Comparison of ENCODE assay signal across 11 cellular contexts in genomic region chr10:58576736-58577366, GRCh38.
DNase-seq lines count a peak whose midpoint lies in the region; ATAC-seq and TF ChIP-seq lines count a peak whose summit lies in the region.
"Had no signal": no experiment of that assay in that cellular context is flagged by ENCODE, and none has a peak within 500 bp of the region (broad histone marks: within the 10 kb centered on the region; RNA-seq: fewer than 3 reads in every experiment).

No MANE protein-coding gene starts in this region.

- H3K27ac ChIP-seq in mammary epithelial cell (ENCODE audit: insufficient read depth, low read depth, low read length) = no peak overlapping the region
- H3K27ac ChIP-seq in caudate nucleus (ENCODE audit: low read depth, low read length) = peak overlapping the region; percentile 9
- peak overlapping the region; percentile 49 to 62 for H3K27ac ChIP-seq in uterus

- no peaks in the 10 kb centered on the region for H3K27me3 ChIP-seq in mammary epithelial cell (ENCODE audit: insufficient read depth, low read length)
- no peaks in the 10 kb centered on the region for H3K27me3 ChIP-seq in uterus

- no peak for TF ChIP-seq CTCF in MCF 10A (IDR thresholded peaks at IDR 0.05; ENCODE audit: unreplicated experiment)
- TF ChIP-seq CTCF in mammary epithelial cell (conservative IDR thresholded peaks at IDR 0.05 in 1 of 2, IDR thresholded peaks at IDR 0.05 in 1 of 2; ENCODE audit: extremely low read depth in 1 of 2, insufficient read depth in 1 of 2, low read depth in 1 of 2, low read length in 2 of 2) = no peak
- no peak for TF ChIP-seq CTCF in mesothelial cell of epicardium (IDR thresholded peaks at IDR 0.05; ENCODE audit: unreplicated experiment)
- TF ChIP-seq CTCF in uterus (IDR thresholded peaks at IDR 0.05) = no peak

- H3K4me3 ChIP-seq in mammary epithelial cell (replicated peaks in 1 of 3; ENCODE audit: insufficient read depth in 1 of 3, low read depth in 2 of 3, low read length in 3 of 3) (no peak overlapping the region), uterus (no peak overlapping the region)
- H3K4me3 ChIP-seq: K562 had no signal

- H3K27ac Mint-ChIP-seq in MCF 10A (ENCODE audit: low read depth, unreplicated experiment) = peak overlapping the region; percentile 73
- peak overlapping the region; percentile 75 for H3K27ac Mint-ChIP-seq in mesothelial cell of epicardium

- no peaks in the 10 kb centered on the region for H3K4me1 ChIP-seq in mammary epithelial cell (ENCODE audit: insufficient read depth, low read length)
- no peaks in the 10 kb centered on the region for H3K4me1 ChIP-seq in uterus

- peaks cover 34% of the 10 kb centered on the region for H3K4me1 Mint-ChIP-seq in MCF 10A (ENCODE audit: insufficient read depth, unreplicated experiment)
- H3K4me1 Mint-ChIP-seq in mesothelial cell of epicardium = peaks cover 40% of the 10 kb centered on the region

- H4K20me1 ChIP-seq in mammary epithelial cell (ENCODE audit: insufficient read depth, low read length) = no peaks in the 10 kb centered on the region

- ATAC-seq in GM18505 (IDR thresholded peaks at IDR 0.05; ENCODE audit: unreplicated experiment) (no peak), HG02798 (IDR thresholded peaks at IDR 0.05; ENCODE audit: poor library complexity, unreplicated experiment) (no peak)
- ATAC-seq: K562 had no signal

- no peak overlapping the region for H3K4me2 ChIP-seq in mammary epithelial cell (ENCODE audit: insufficient read depth, low read depth, low read length)

- DNase-seq in MCF 10A (ENCODE audit: unreplicated experiment) = no peak
- no peak for DNase-seq in mammary epithelial cell
- DNase-seq in caudate nucleus (lab: John Stamatoyannopoulos, UW) = no peak
- no peak for DNase-seq in mesothelial cell of epicardium (ENCODE audit: low spot score in 2 of 2, unreplicated experiment in 2 of 2)
- DNase-seq in uterus = no peak
- no peak for DNase-seq in DMS114 treated with DMSO at 0.1 percent for 48 hours (lab: John Stamatoyannopoulos, UW; ENCODE audit: unreplicated experiment)
- DNase-seq: amniotic stem cell, NCI-H226 had no signal

- H3K36me3 ChIP-seq in mammary epithelial cell (ENCODE audit: insufficient read depth, low read length) = no peaks in the 10 kb centered on the region
- no peaks in the 10 kb centered on the region for H3K36me3 ChIP-seq in uterus

- intact Hi-C loops in MCF 10A (cut with micrococcal nuclease) = no loop called here
- intact Hi-C loops in mammary epithelial cell (cut with micrococcal nuclease) = no loop called here
- intact Hi-C loops in uterus (cut with DNase I; ENCODE audit: low total_unique reads) = no loop called here

- H3K79me2 ChIP-seq in mammary epithelial cell (ENCODE audit: insufficient read depth, low read length) = peaks cover 76% of the 10 kb centered on the region

- H3K9me3 Mint-ChIP-seq in MCF 10A (ENCODE audit: unreplicated experiment) (no peaks in the 10 kb centered on the region), mesothelial cell of epicardium (peaks cover 6% of the 10 kb centered on the region)

- H2AFZ ChIP-seq in mammary epithelial cell (ENCODE audit: low read depth, low read length) = no peak overlapping the region

- H3K4me3 Mint-ChIP-seq in MCF 10A (ENCODE audit: unreplicated experiment) = no peak overlapping the region
- H3K4me3 Mint-ChIP-seq in mesothelial cell of epicardium = no peak overlapping the region

- dilution Hi-C loops in mammary epithelial cell (cut with HindIII; ENCODE audit: low sequenced_read_pairs) = no loop called here

- H3K9me3 ChIP-seq in mammary epithelial cell (replicated peaks; ENCODE audit: insufficient read depth, low read length) = no peaks in the 10 kb centered on the region
- H3K9me3 ChIP-seq in uterus = no peaks in the 10 kb centered on the region

- no peaks in the 10 kb centered on the region for H3K36me3 Mint-ChIP-seq in MCF 10A (ENCODE audit: insufficient read depth, unreplicated experiment)
- H3K36me3 Mint-ChIP-seq in mesothelial cell of epicardium = peaks cover 6% of the 10 kb centered on the region

- POLR2A ChIA-PET in MCF 10A (lab: Yijun Ruan, JAX) = interaction anchor here (0.6 to 1.2 kb wide), 3 partner anchors 10 to 14 kb away, joined by 3 to 4 read pairs (median 3); no protein-coding TSS in a partner anchor

- WGBS in mammary epithelial cell (ENCODE audit: low coverage, missing lambda C conversion rate) = 100% methylated on average over 2 of the region's 2 CpGs

- TF ChIP-seq POLR2A in uterus (IDR thresholded peaks at IDR 0.05) = no peak
- TF ChIP-seq POLR2A in GM18505 (IDR thresholded peaks at IDR 0.05; ENCODE audit: borderline replicate concordance, extremely low read depth, insufficient read depth, insufficient read length) = no peak

- no TSS peak for BruUV-seq in MCF 10A (replicated peaks; lab: Mats Ljungman, UMichigan)
- BruUV-seq in mammary epithelial cell (replicated peaks; lab: Mats Ljungman, UMichigan) = no TSS peak

- H3K9ac ChIP-seq in mammary epithelial cell (ENCODE audit: insufficient read depth, low read length) = no peak overlapping the region

- in situ Hi-C loops in mammary epithelial cell (cut with MboI; ENCODE audit: low sequenced_read_pairs in 2 of 2) = no loop called here

- H3K27me3 Mint-ChIP-seq in MCF 10A (ENCODE audit: insufficient read depth, unreplicated experiment) = no peaks in the 10 kb centered on the region
- no peaks in the 10 kb centered on the region for H3K27me3 Mint-ChIP-seq in mesothelial cell of epicardium (ENCODE audit: low read depth)

- CTCF ChIA-PET in MCF 10A (lab: Yijun Ruan, JAX) = interaction anchor here (0.6 kb wide), 1 partner anchor 11 kb away, joined by 3 read pairs; no protein-coding TSS in a partner anchor
- CTCF ChIA-PET in mammary epithelial cell (lab: Charles Lee; ENCODE audit: low non-redundant PET) = no interaction called here
